Comparison of ENCODE assay signal across 8 cellular contexts in the genomic region with DNA sequence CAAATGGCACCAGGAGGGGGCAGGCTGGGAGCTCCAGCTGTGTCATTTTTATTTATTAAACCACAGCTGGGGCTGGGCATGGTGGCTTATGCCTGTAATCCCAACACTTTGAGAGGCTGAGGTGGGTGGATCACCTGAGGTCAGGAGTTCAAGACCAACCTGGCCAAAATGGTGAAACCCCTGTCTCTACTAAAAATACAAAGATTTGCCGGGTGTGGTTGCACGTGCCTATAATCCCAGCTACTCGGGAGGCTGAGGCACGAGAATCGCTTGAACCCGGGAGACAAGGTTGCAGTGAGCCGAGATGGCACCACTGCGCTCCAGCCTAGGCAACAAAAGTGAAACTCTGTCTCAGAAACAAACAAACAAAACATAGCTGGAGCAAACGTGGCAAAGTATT. TPM values are rescaled to one million over a fixed set of nuclear protein-coding genes. Genes with fewer than 3 reads are reported as not detected.
DNase-seq lines count a peak whose midpoint lies in the region; ATAC-seq, FAIRE-seq and TF ChIP-seq lines count a peak whose summit lies in the region.
"Not testable (repeated sequence)": the region's sequence is repeated elsewhere in the genome, so short reads cannot be mapped to it uniquely, and the experiment has no call there.
"Had no signal": no experiment of that assay in that cellular context is flagged by ENCODE, and none has a peak within 500 bp of the region (broad histone marks: within the 10 kb centered on the region; RNA-seq: fewer than 3 reads in every experiment).

No MANE protein-coding gene starts in this region.

- H3K27me3 ChIP-seq in GM23338 (ENCODE audit: insufficient read depth); OCI-LY3 (ENCODE audit: low read depth, low read length); brain microvascular endothelial cell (replicated peaks); sigmoid colon: not testable (repeated sequence)

- TF ChIP-seq CTCF in A549 (IDR thresholded peaks at IDR 0.05); GM12864 (IDR thresholded peaks at IDR 0.05; ENCODE audit: low read depth, low read length, missing control alignments); OCI-LY3 (IDR thresholded peaks at IDR 0.05; ENCODE audit: low read depth, low read length); sigmoid colon (IDR thresholded peaks at IDR 0.05): not testable (repeated sequence)
- TF ChIP-seq CTCF in GM23338 (conservative IDR thresholded peaks at IDR 0.05; ENCODE audit: low read depth in 2 of 2): peak; percentile 15 to 26; a peak in 1 of 4 replicates
- TF ChIP-seq CTCF in brain microvascular endothelial cell (IDR thresholded peaks at IDR 0.05; ENCODE audit: low read depth, low read length, missing control alignments): peak; percentile 29
- TF ChIP-seq CTCF in epithelial cell of proximal tubule (conservative IDR thresholded peaks at IDR 0.05; ENCODE audit: low read depth, low read length): peak; percentile 49

- not testable (repeated sequence) for FAIRE-seq in A549 (lab: Jason Lieb, UNC)

- peaks cover 12% of the 10 kb centered on the region for H3K4me1 Mint-ChIP-seq in GM23338

- H3K9me3 Mint-ChIP-seq in GM23338: peaks cover 35% of the 10 kb centered on the region

- not testable (repeated sequence) for H3K27ac Mint-ChIP-seq in GM23338

- not testable (repeated sequence) for H2AFZ ChIP-seq in GM23338; OCI-LY3 (ENCODE audit: low read depth, low read length)

- WGBS in A549 (ENCODE audit: missing lambda C conversion rate): 77% methylated on average over 9 of the region's 9 CpGs
- WGBS in sigmoid colon, 2 donors: 91% methylated on average over 9 of the region's 9 CpGs

- H3F3A ChIP-seq in GM23338 (replicated peaks; ENCODE audit: low read depth): not testable (repeated sequence)

- not testable (repeated sequence) for H3K27ac ChIP-seq in A549; GM23338 (ENCODE audit: low read depth); brain microvascular endothelial cell; sigmoid colon
- peak overlapping the region; percentile 97 for H3K27ac ChIP-seq in OCI-LY3 (ENCODE audit: low read length)

- peaks cover 14% of the 10 kb centered on the region for H3K27me3 Mint-ChIP-seq in GM23338 (ENCODE audit: insufficient read depth, low read depth, poor library complexity)

- TF ChIP-seq POLR2A in A549 (IDR thresholded peaks at IDR 0.05; ENCODE audit: low read length); sigmoid colon (IDR thresholded peaks at IDR 0.05): not testable (repeated sequence)

- H3K36me3 ChIP-seq in GM23338 (ENCODE audit: insufficient read depth); brain microvascular endothelial cell (replicated peaks); sigmoid colon: not testable (repeated sequence)
- H3K36me3 ChIP-seq in OCI-LY3 (replicated peaks; ENCODE audit: low read depth, low read length): peaks cover 41% of the 10 kb centered on the region

- H3K9ac ChIP-seq in OCI-LY3 (ENCODE audit: low read length): peak overlapping the region; percentile 82

- not testable (repeated sequence) for H3K4me1 ChIP-seq in A549; GM23338 (ENCODE audit: insufficient read depth); sigmoid colon
- peaks cover 86% of the 10 kb centered on the region for H3K4me1 ChIP-seq in OCI-LY3 (ENCODE audit: low read length)

- TF ChIP-seq EP300 in A549 (IDR thresholded peaks at IDR 0.05); sigmoid colon (IDR thresholded peaks at IDR 0.05): not testable (repeated sequence)

- H3K9me2 ChIP-seq in GM23338 (ENCODE audit: insufficient read depth): not testable (repeated sequence)

- H3K9me3 ChIP-seq in A549: peaks cover 23% of the 10 kb centered on the region
- H3K9me3 ChIP-seq in OCI-LY3 (ENCODE audit: insufficient read depth, low read length): peaks cover 14% of the 10 kb centered on the region
- peaks cover 0 to 12% (median 0%) of the 10 kb centered on the region in 4 donors for H3K9me3 ChIP-seq in sigmoid colon

- TF ChIP-seq RAD21 in A549 (conservative IDR thresholded peaks at IDR 0.05 in 1 of 2, IDR thresholded peaks at IDR 0.05 in 1 of 2): peak in 1 of 2 experiments; percentile 16; a peak in 1 of 5 replicates

- in situ Hi-C loops in brain microvascular endothelial cell (cut with HindIII; ENCODE audit: low pct_ligation_motif_present, low sequenced_read_pairs): not testable (repeated sequence)

- not testable (repeated sequence) for H4K20me1 ChIP-seq in GM23338 (replicated peaks; ENCODE audit: insufficient read depth)
- peaks cover 28% of the 10 kb centered on the region for H4K20me1 ChIP-seq in OCI-LY3 (ENCODE audit: insufficient read depth, low read length)

- CTCF ChIA-PET in A549 (lab: Yijun Ruan, JAX): interaction anchor here (0.6 to 1.2 kb wide), 3 partner anchors 11 to 25 kb away, joined by 3 to 4 read pairs (median 3); no protein-coding TSS in a partner anchor

- H3K36me3 Mint-ChIP-seq in GM23338 (ENCODE audit: low read depth): peaks cover 35% of the 10 kb centered on the region

- H3K4me3 ChIP-seq in A549; GM23338; OCI-LY3 (ENCODE audit: low read length); brain microvascular endothelial cell (ENCODE audit: low read depth, low read length); epithelial cell of proximal tubule (ENCODE audit: low read depth, low read length); sigmoid colon: not testable (repeated sequence)
- H3K4me3 ChIP-seq in GM12864 (ENCODE audit: low read depth, low read length): peak overlapping the region; percentile 12; the same call in 1 of the 2 replicates

- DNase-seq in A549 (ENCODE audit: low read depth in 1 of 2, low spot score in 1 of 2); GM12864 (ENCODE audit: low read depth); GM23338 (ENCODE audit: low spot score); brain microvascular endothelial cell; epithelial cell of proximal tubule (ENCODE audit: low read depth): not testable (repeated sequence)
- DNase-seq in sigmoid colon: peak; percentile 7

- peak in 1 of 2 experiments; percentile 50; a peak in 2 of 6 replicates for ATAC-seq in A549
- not testable (repeated sequence) for ATAC-seq in GM23338

- H3K79me2 ChIP-seq in GM23338 (replicated peaks; ENCODE audit: insufficient read depth) (0 out of 2 replicates have a peak, but pooled peaks cover 11% of the 10 kb centered on the region), OCI-LY3 (ENCODE audit: low read length) (peaks cover 78% of the 10 kb centered on the region)

- intact Hi-C loops in sigmoid colon (cut with DNase I): not testable (repeated sequence)

- not testable (repeated sequence) for H3K4me2 ChIP-seq in A549, GM23338
- H3K4me2 ChIP-seq in OCI-LY3 (ENCODE audit: low read length): peak overlapping the region; percentile 82

- POLR2A ChIA-PET in A549 (lab: Yijun Ruan, JAX): not testable (repeated sequence)

- not testable (repeated sequence) for H3K4me3 Mint-ChIP-seq in GM23338

TF ChIP-seq in A549, 52 proteins besides CTCF, POLR2A, EP300 and RAD21:
- TF ChIP-seq SMC3 (IDR thresholded peaks at IDR 0.05): peak; percentile 24; the same call in 1 of the 3 replicates

RNA-seq across cellular contexts. Expression of gene GPR137B, which starts 15.7 kb away (rescaled TPM):
- polyA plus RNA-seq in A549 (2011; rRNA removed) (5.8 and 8.5 TPM in 2 replicates), A549 (2017; fragmentation: RNase III; extraction: RNeasy Plus Mini Kit Qiagen cat#74134 plus additional on column Dnase treatment) (7.4 to 9.2 TPM (median 9.2 TPM) in 3 replicates), GM23338 (2016; fragmentation: Nextera tagmentation; extraction: Ambion mirVana) (4.5 and 4.9 TPM in 2 replicates), sigmoid colon (10 to 100 TPM in 1 of 3 donors, 1 to 10 TPM in 2; 6.0 to 10.8 (median 8.8) TPM)
- polyA plus RNA-seq in A549 (2012; cell fraction: cytosol; rRNA removed): 4.1 and 6.5 TPM in 2 replicates
- 4.1 and 4.5 TPM in 2 replicates for polyA plus RNA-seq in A549 (2012; cell fraction: nucleus; rRNA removed)
- polyA minus RNA-seq in A549 (2011; rRNA and poly(A)+ RNA removed): 3.4 and 5.2 TPM in 2 replicates
- total RNA-seq in GM23338 (2014; rRNA removed; shearing (Covaris generic)): 11.1 and 14.3 TPM in 2 replicates
- total RNA-seq in epithelial cell of proximal tubule (9.4 and 14.8 TPM in 2 replicates), sigmoid colon (10 to 100 TPM in 3 of 4 donors, 1 to 10 TPM in 1; 9.2 to 25.5 (median 19.0) TPM)
- total RNA-seq: PC-9 had no signal
